In genomic region chr1:56584910-56585528, GRCh38 we compare ENCODE assay signal across 9 cellular contexts. TPM values are rescaled to one million over a fixed set of nuclear protein-coding genes. Genes with fewer than 3 reads are reported as not detected.
A peak's percentile ranks its signal among the peaks of the same experiment; 100 is the strongest.
DNase-seq lines count a peak whose midpoint lies in the region; ATAC-seq, FAIRE-seq and TF ChIP-seq lines count a peak whose summit lies in the region.
"Had no signal": no experiment of that assay in that cellular context is flagged by ENCODE, and none has a peak within 500 bp of the region (broad histone marks: within the 10 kb centered on the region; RNA-seq: fewer than 3 reads in every experiment).

No MANE protein-coding gene starts in this region.

- peaks cover 5% of the 10 kb centered on the region; the same call in 1 of the 2 replicates for H3K4me1 ChIP-seq in PC-3 (ENCODE audit: insufficient read depth, low read length)

- H3K4me3 ChIP-seq in HL-60 (replicated peaks; ENCODE audit: insufficient read depth, low read length) (no peak overlapping the region), PC-3 (ENCODE audit: low read length) (no peak overlapping the region)

- no peaks in the 10 kb centered on the region for H3K27me3 ChIP-seq in HL-60 (ENCODE audit: insufficient read depth, poor library complexity, severe bottlenecking)
- H3K27me3 ChIP-seq in PC-3 (ENCODE audit: low read length), result no peaks in the 10 kb centered on the region

- DNase-seq in DMS79 (lab: John Stamatoyannopoulos, UW) (peak; percentile 24), HL-60 (ENCODE audit: low read depth in 1 of 2, low spot score in 1 of 2) (peak in 1 of 2 experiments; percentile 8), PC-3 (peak; percentile 78), middle frontal gyrus (ENCODE audit: extremely low spot score, low spot score) (peak; percentile 62)
- no peak for DNase-seq in effector CD8-positive, alpha-beta T cell (lab: John Stamatoyannopoulos, UW)
- no peak for DNase-seq in activated T-cell treated with anti-CD3 and anti-CD28 coated beads, Interleukin-2, amount 50 U/mL, for 24 hours

- H3K9me3 Mint-ChIP-seq in activated T-cell treated with anti-CD3 and anti-CD28 coated beads, Interleukin-2, amount 50 U/mL, for 24 hours, result no peaks in the 10 kb centered on the region

- H3K36me3 Mint-ChIP-seq in activated T-cell treated with anti-CD3 and anti-CD28 coated beads, Interleukin-2, amount 50 U/mL, for 24 hours (ENCODE audit: low read depth), result no peaks in the 10 kb centered on the region

- H4K20me1 ChIP-seq in PC-3 (ENCODE audit: low read length), result no peaks in the 10 kb centered on the region

- H3K9me2 ChIP-seq in PC-3 (replicated peaks; ENCODE audit: low read length), result no peaks in the 10 kb centered on the region

- CTCF ChIA-PET in PC-3 (lab: Charles Lee), result interaction anchor here (0.6 to 0.8 kb wide), 7 partner anchors 13 to 1640 kb away, joined by 3 to 4 read pairs (median 3); no protein-coding TSS in a partner anchor

- H2AFZ ChIP-seq in PC-3 (ENCODE audit: low read length), result no peak overlapping the region

- no peaks in the 10 kb centered on the region for H3F3A ChIP-seq in PC-3 (ENCODE audit: low read length, unreplicated experiment)

- no peaks in the 10 kb centered on the region for H3K79me2 ChIP-seq in PC-3 (ENCODE audit: low read length)

- no peak overlapping the region for H3K27ac Mint-ChIP-seq in activated T-cell treated with anti-CD3 and anti-CD28 coated beads, Interleukin-2, amount 50 U/mL, for 24 hours

- POLR2A ChIA-PET in PC-3 (lab: Charles Lee; ENCODE audit: unreplicated experiment), result interaction anchor here (0.7 kb wide), 1 partner anchor 1477 kb away, joined by 6 read pairs; no protein-coding TSS in a partner anchor

- BruUV-seq in PC-3 (replicated peaks; lab: Mats Ljungman, UMichigan), result no TSS peak

- H3K9me3 ChIP-seq in PC-3 (ENCODE audit: low read length), result no peaks in the 10 kb centered on the region

- H3K27ac ChIP-seq in HL-60 (replicated peaks) (no peak overlapping the region), PC-3 (ENCODE audit: low read length) (no peak overlapping the region)

- H3K36me3 ChIP-seq in PC-3 (ENCODE audit: low read depth, low read length), result no peaks in the 10 kb centered on the region

- intact Hi-C loops in PC-3 (cut with micrococcal nuclease), result loop anchor here (1.0 to 10.0 kb wide), 10 partner anchors 42 to 1444 kb away; partner anchors contain the start of gene PRKAA2

- no peak overlapping the region for H3K4me3 Mint-ChIP-seq in activated T-cell treated with anti-CD3 and anti-CD28 coated beads, Interleukin-2, amount 50 U/mL, for 24 hours

- TF ChIP-seq CTCF in HL-60 (IDR thresholded peaks at IDR 0.05; ENCODE audit: insufficient read depth, low read length), result peak; percentile 49
- TF ChIP-seq CTCF in PC-3 (conservative IDR thresholded peaks at IDR 0.05; ENCODE audit: low read depth, low read length), result peak; percentile 90

- H3K9ac ChIP-seq in PC-3 (ENCODE audit: low read length), result no peak overlapping the region

- peak; percentile 87 for FAIRE-seq in endometrium (lab: Jason Lieb, UNC)

- no peaks in the 10 kb centered on the region for H3K4me1 Mint-ChIP-seq in activated T-cell treated with anti-CD3 and anti-CD28 coated beads, Interleukin-2, amount 50 U/mL, for 24 hours (ENCODE audit: low read depth)

- H3K27me3 Mint-ChIP-seq in activated T-cell treated with anti-CD3 and anti-CD28 coated beads, Interleukin-2, amount 50 U/mL, for 24 hours, result peaks cover 20% of the 10 kb centered on the region

- no peak overlapping the region for H3K4me2 ChIP-seq in PC-3 (ENCODE audit: low read length)

- peak; percentile 61 for ATAC-seq in PC-3
- ATAC-seq in HG02870 (IDR thresholded peaks at IDR 0.05; ENCODE audit: unreplicated experiment), result no peak

RNA-seq across cellular contexts. Expression of gene PLPP3, which starts 5.7 kb away (rescaled TPM):
- total RNA-seq in PC-3 (2014; rRNA removed), result 32.8 and 41.0 TPM in 2 replicates
- total RNA-seq: T-helper 1 cell treated with Interleukin-12 subunit alpha and Interleukin-12 subunit beta and Interleukin-4 antibody, amounts not matched to agents 30 ng/mL and 1 ng/mL, for 36 hours had no signal

Comparison
In these comparisons a context has a peak if more than half of its experiments do, and no peak if none do; other contexts are left out.
1. DNase-seq: peak in DMS79 (single experiment), PC-3 (single experiment) and middle frontal gyrus (single experiment); none in effector CD8-positive, alpha-beta T cell (single experiment) and activated T-cell treated with anti-CD3 and anti-CD28 coated beads, Interleukin-2, amount 50 U/mL, for 24 hours (single experiment).